1 cellular context compared by ENCODE assay signal in the genomic region with DNA sequence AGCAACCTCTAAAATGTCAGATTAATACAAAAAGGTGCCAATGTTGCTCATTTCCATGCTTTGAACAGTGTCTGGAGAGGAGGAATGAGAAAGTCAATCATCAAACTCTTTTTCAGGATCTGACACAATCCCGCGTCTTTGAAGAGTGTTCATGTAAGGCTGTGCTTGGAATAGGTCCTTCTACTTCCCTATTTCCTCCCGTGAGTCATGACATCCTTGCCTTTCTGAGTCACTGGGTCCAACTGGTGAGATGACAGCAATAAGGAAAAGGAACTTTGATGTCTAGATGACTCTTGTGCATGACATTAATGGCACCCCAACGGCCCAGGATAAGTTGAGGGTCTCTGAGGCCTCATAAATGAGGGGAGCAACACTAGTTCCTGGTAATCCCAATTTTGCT.
TF ChIP-seq lines count a peak whose summit lies in the region.

No MANE protein-coding gene starts in this region.

TF ChIP-seq in K562, 482 proteins besides CTCF, POLR2A, EP300 and RAD21 (continued from another document):
- TF ChIP-seq, protein P1, sequence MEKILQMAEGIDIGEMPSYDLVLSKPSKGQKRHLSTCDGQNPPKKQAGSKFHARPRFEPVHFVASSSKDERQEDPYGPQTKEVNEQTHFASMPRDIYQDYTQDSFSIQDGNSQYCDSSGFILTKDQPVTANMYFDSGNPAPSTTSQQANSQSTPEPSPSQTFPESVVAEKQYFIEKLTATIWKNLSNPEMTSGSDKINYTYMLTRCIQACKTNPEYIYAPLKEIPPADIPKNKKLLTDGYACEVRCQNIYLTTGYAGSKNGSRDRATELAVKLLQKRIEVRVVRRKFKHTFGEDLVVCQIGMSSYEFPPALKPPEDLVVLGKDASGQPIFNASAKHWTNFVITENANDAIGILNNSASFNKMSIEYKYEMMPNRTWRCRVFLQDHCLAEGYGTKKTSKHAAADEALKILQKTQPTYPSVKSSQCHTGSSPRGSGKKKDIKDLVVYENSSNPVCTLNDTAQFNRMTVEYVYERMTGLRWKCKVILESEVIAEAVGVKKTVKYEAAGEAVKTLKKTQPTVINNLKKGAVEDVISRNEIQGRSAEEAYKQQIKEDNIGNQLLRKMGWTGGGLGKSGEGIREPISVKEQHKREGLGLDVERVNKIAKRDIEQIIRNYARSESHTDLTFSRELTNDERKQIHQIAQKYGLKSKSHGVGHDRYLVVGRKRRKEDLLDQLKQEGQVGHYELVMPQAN (IDR thresholded peaks at IDR 0.05; ENCODE audit: borderline replicate concordance): no peak
- TF ChIP-seq COPS2 (conservative IDR thresholded peaks at IDR 0.05) (no peak), REST (CRISPR knock-in tag; IDR thresholded peaks at IDR 0.05; ENCODE audit: low read depth) (no peak), NFIX (CRISPR knock-in tag; IDR thresholded peaks at IDR 0.05; ENCODE audit: low read depth) (no peak), JUND (IDR thresholded peaks at IDR 0.05; ENCODE audit: borderline replicate concordance, low read depth, low read length) (0 out of 2 replicates have a peak, but pooled peaks have one; percentile 35), JUND (tag; IDR thresholded peaks at IDR 0.05; ENCODE audit: borderline replicate concordance, low read depth, low read length) (peak; percentile 47; the same call in 1 of the 3 replicates)
- TF ChIP-seq, protein P2, sequence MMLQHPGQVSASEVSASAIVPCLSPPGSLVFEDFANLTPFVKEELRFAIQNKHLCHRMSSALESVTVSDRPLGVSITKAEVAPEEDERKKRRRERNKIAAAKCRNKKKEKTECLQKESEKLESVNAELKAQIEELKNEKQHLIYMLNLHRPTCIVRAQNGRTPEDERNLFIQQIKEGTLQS (IDR thresholded peaks at IDR 0.05): 0 out of 2 replicates have a peak, but pooled peaks have one; percentile 20
- TF ChIP-seq, protein P2 (CRISPR knock-in tag; conservative IDR thresholded peaks at IDR 0.05): no peak
TF ChIP-seq in K562: peak in this region for 4.
